ENCODE assay signal across 11 cellular contexts in the genomic region with DNA sequence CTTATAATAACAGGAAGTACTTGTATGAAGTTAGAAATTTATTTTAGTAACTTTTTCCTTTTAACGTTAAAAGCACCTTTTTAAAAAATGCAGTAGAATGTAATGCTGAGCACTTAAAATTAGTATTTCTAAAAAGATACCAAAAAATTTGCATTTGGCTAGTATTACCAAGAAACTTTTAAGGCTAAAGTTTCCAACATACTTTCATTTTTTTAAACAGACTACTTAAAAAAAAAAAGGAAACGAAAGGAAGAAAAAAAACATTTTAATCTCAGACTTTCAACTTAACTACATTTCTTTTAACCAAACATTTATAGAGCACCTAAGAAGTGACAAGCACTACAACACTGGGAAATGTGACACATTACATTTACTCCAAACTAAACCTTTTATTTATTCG. TPM values are rescaled to one million over a fixed set of nuclear protein-coding genes. Genes with fewer than 3 reads are reported as not detected.
DNase-seq lines count a peak whose midpoint lies in the region; ATAC-seq, FAIRE-seq and TF ChIP-seq lines count a peak whose summit lies in the region.
"Had no signal": no experiment of that assay in that cellular context is flagged by ENCODE, and none has a peak within 500 bp of the region (broad histone marks: within the 10 kb centered on the region; RNA-seq: fewer than 3 reads in every experiment).

No MANE protein-coding gene starts in this region.

- peak overlapping the region; percentile 70; the same call in 1 of the 2 replicates for H3K27ac Mint-ChIP-seq in WTC11
- no peak overlapping the region for H3K27ac Mint-ChIP-seq in glutamatergic neuron (ENCODE audit: unreplicated experiment)
- no peak overlapping the region for H3K27ac Mint-ChIP-seq in stimulated activated naive CD8-positive, alpha-beta T cell treated with anti-CD3 and anti-CD28 coated beads, Interleukin-15, amount 100 ng/mL, for 72 hours

- no peak for ATAC-seq in activated T-cell treated with anti-CD3 and anti-CD28 coated beads, Interleukin-2, amount 50 U/mL, for 4 hours
- ATAC-seq in WTC11 (no peak), GM21786 (IDR thresholded peaks at IDR 0.05; ENCODE audit: unreplicated experiment) (no peak)
- no peak for ATAC-seq in stimulated activated naive CD8-positive, alpha-beta T cell treated with anti-CD3 and anti-CD28 coated beads, Interleukin-15, amount 100 ng/mL, for 72 hours

- no peak for DNase-seq in activated T-cell treated with anti-CD3 and anti-CD28 coated beads, Interleukin-2, amount 50 U/mL, for 4 hours
- no peak for DNase-seq in activated T-cell treated with anti-CD3 and anti-CD28 coated beads, Interleukin-2, amount 50 U/mL, for 1 hour
- DNase-seq in WTC11 (ENCODE audit: low spot score): no peak
- no peak for DNase-seq in glutamatergic neuron
- DNase-seq in stimulated activated naive CD8-positive, alpha-beta T cell treated with anti-CD3 and anti-CD28 coated beads, Interleukin-15, amount 100 ng/mL, for 72 hours: no peak
- DNase-seq in GM19239 (ENCODE audit: insufficient read length, low spot score): no peak
- no peak for DNase-seq in NCI-H345 (lab: John Stamatoyannopoulos, UW)
- DNase-seq: C1 segment of cervical spinal cord, mesendoderm had no signal

- H3K27me3 Mint-ChIP-seq in activated T-cell treated with anti-CD3 and anti-CD28 coated beads, Interleukin-2, amount 50 U/mL, for 4 hours (ENCODE audit: low read depth): no peaks in the 10 kb centered on the region
- H3K27me3 Mint-ChIP-seq in WTC11 (ENCODE audit: low read depth) (no peaks in the 10 kb centered on the region), glutamatergic neuron (ENCODE audit: unreplicated experiment) (peaks cover 8% of the 10 kb centered on the region)
- H3K27me3 Mint-ChIP-seq in stimulated activated naive CD8-positive, alpha-beta T cell treated with anti-CD3 and anti-CD28 coated beads, Interleukin-15, amount 100 ng/mL, for 72 hours: no peaks in the 10 kb centered on the region

- H3K9me3 Mint-ChIP-seq in activated T-cell treated with anti-CD3 and anti-CD28 coated beads, Interleukin-2, amount 50 U/mL, for 4 hours: no peaks in the 10 kb centered on the region
- H3K9me3 Mint-ChIP-seq in WTC11 (no peaks in the 10 kb centered on the region), glutamatergic neuron (ENCODE audit: unreplicated experiment) (peaks cover 5% of the 10 kb centered on the region)
- no peaks in the 10 kb centered on the region for H3K9me3 Mint-ChIP-seq in stimulated activated naive CD8-positive, alpha-beta T cell treated with anti-CD3 and anti-CD28 coated beads, Interleukin-15, amount 100 ng/mL, for 72 hours

- peaks cover 52% of the 10 kb centered on the region for H3K4me1 Mint-ChIP-seq in activated T-cell treated with anti-CD3 and anti-CD28 coated beads, Interleukin-2, amount 50 U/mL, for 4 hours (ENCODE audit: low read depth)
- peaks cover 35% of the 10 kb centered on the region for H3K4me1 Mint-ChIP-seq in WTC11
- H3K4me1 Mint-ChIP-seq in glutamatergic neuron (ENCODE audit: low read depth, unreplicated experiment): peaks cover 20% of the 10 kb centered on the region
- H3K4me1 Mint-ChIP-seq in stimulated activated naive CD8-positive, alpha-beta T cell treated with anti-CD3 and anti-CD28 coated beads, Interleukin-15, amount 100 ng/mL, for 72 hours: peaks cover 41% of the 10 kb centered on the region

- TF ChIP-seq CTCF in WTC11 (IDR thresholded peaks at IDR 0.05): no peak
- no peak for TF ChIP-seq CTCF in glutamatergic neuron (IDR thresholded peaks at IDR 0.05; ENCODE audit: partially characterized antibody, unreplicated experiment)

- POLR2A ChIA-PET in WTC11 (lab: Charles Lee): interaction anchor here (0.6 kb wide), 1 partner anchor 18 kb away, joined by 10 read pairs; no protein-coding TSS in a partner anchor

- no peak for FAIRE-seq in GM19239 (lab: Jason Lieb, UNC)
- FAIRE-seq: bronchial epithelial cell had no signal

- peaks cover 33% of the 10 kb centered on the region for H3K36me3 Mint-ChIP-seq in activated T-cell treated with anti-CD3 and anti-CD28 coated beads, Interleukin-2, amount 50 U/mL, for 4 hours (ENCODE audit: insufficient read depth)
- H3K36me3 Mint-ChIP-seq in WTC11 (peaks cover 29% of the 10 kb centered on the region), glutamatergic neuron (ENCODE audit: unreplicated experiment) (no peaks in the 10 kb centered on the region)

- CTCF ChIA-PET in WTC11 (lab: Charles Lee): no interaction called here

- H3K4me3 Mint-ChIP-seq in activated T-cell treated with anti-CD3 and anti-CD28 coated beads, Interleukin-2, amount 50 U/mL, for 4 hours: peak overlapping the region; percentile 100
- H3K4me3 Mint-ChIP-seq in WTC11 (peak overlapping the region; percentile 98), glutamatergic neuron (ENCODE audit: unreplicated experiment) (peak overlapping the region; percentile 6)
- peak overlapping the region; percentile 98 to 99 for H3K4me3 Mint-ChIP-seq in stimulated activated naive CD8-positive, alpha-beta T cell treated with anti-CD3 and anti-CD28 coated beads, Interleukin-15, amount 100 ng/mL, for 72 hours

TF ChIP-seq in WTC11, 78 proteins besides CTCF, POLR2A, EP300 and RAD21 (continues in another document):
- TF ChIP-seq, protein P1, sequence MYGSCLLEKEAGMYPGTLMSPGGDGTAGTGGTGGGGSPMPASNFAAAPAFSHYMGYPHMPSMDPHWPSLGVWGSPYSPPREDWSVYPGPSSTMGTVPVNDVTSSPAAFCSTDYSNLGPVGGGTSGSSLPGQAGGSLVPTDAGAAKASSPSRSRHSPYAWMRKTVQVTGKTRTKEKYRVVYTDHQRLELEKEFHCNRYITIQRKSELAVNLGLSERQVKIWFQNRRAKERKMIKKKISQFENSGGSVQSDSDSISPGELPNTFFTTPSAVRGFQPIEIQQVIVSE (CRISPR knock-in tag; IDR thresholded peaks at IDR 0.05; ENCODE audit: borderline replicate concordance): no peak
- no peak for TF ChIP-seq RELA (CRISPR knock-in tag; IDR thresholded peaks at IDR 0.05; ENCODE audit: borderline replicate concordance)
- TF ChIP-seq SOX15 (CRISPR knock-in tag; IDR thresholded peaks at IDR 0.05): no peak
- no peak for TF ChIP-seq NFE2L1 (CRISPR knock-in tag; IDR thresholded peaks at IDR 0.05)
- TF ChIP-seq, protein P2, sequence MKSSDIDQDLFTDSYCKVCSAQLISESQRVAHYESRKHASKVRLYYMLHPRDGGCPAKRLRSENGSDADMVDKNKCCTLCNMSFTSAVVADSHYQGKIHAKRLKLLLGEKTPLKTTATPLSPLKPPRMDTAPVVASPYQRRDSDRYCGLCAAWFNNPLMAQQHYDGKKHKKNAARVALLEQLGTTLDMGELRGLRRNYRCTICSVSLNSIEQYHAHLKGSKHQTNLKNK (CRISPR knock-in tag; IDR thresholded peaks at IDR 0.05): no peak
- no peak for TF ChIP-seq SMAD3 (CRISPR knock-in tag; IDR thresholded peaks at IDR 0.05; ENCODE audit: borderline replicate concordance)
- TF ChIP-seq, protein P3, sequence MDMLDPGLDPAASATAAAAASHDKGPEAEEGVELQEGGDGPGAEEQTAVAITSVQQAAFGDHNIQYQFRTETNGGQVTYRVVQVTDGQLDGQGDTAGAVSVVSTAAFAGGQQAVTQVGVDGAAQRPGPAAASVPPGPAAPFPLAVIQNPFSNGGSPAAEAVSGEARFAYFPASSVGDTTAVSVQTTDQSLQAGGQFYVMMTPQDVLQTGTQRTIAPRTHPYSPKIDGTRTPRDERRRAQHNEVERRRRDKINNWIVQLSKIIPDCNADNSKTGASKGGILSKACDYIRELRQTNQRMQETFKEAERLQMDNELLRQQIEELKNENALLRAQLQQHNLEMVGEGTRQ (CRISPR knock-in tag; IDR thresholded peaks at IDR 0.05): no peak
- TF ChIP-seq, protein P4, sequence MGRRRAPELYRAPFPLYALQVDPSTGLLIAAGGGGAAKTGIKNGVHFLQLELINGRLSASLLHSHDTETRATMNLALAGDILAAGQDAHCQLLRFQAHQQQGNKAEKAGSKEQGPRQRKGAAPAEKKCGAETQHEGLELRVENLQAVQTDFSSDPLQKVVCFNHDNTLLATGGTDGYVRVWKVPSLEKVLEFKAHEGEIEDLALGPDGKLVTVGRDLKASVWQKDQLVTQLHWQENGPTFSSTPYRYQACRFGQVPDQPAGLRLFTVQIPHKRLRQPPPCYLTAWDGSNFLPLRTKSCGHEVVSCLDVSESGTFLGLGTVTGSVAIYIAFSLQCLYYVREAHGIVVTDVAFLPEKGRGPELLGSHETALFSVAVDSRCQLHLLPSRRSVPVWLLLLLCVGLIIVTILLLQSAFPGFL (CRISPR knock-in tag; IDR thresholded peaks at IDR 0.05; ENCODE audit: borderline replicate concordance): no peak
- no peak for TF ChIP-seq FOXP1 (CRISPR knock-in tag; IDR thresholded peaks at IDR 0.05; ENCODE audit: borderline replicate concordance)
- no peak for TF ChIP-seq ETV6 (CRISPR knock-in tag; IDR thresholded peaks at IDR 0.05)
- TF ChIP-seq CREM (CRISPR knock-in tag; IDR thresholded peaks at IDR 0.05): no peak
- no peak for TF ChIP-seq ZNF121 (CRISPR knock-in tag; IDR thresholded peaks at IDR 0.05)
- TF ChIP-seq HMGA2 (CRISPR knock-in tag; IDR thresholded peaks at IDR 0.05): no peak
- TF ChIP-seq, protein P5, sequence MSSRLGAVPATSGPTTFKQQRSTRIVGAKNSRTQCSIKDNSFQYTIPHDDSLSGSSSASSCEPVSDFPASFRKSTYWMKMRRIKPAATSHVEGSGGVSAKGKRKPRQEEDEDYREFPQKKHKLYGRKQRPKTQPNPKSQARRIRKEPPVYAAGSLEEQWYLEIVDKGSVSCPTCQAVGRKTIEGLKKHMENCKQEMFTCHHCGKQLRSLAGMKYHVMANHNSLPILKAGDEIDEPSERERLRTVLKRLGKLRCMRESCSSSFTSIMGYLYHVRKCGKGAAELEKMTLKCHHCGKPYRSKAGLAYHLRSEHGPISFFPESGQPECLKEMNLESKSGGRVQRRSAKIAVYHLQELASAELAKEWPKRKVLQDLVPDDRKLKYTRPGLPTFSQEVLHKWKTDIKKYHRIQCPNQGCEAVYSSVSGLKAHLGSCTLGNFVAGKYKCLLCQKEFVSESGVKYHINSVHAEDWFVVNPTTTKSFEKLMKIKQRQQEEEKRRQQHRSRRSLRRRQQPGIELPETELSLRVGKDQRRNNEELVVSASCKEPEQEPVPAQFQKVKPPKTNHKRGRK (CRISPR knock-in tag; IDR thresholded peaks at IDR 0.05; ENCODE audit: borderline replicate concordance): no peak

RNA-seq across cellular contexts. Expression of a gene that starts 2.8 kb away (rescaled TPM):
- 10 to 100 TPM; 26.9 to 41.5 (median 36.4) TPM for total RNA-seq in activated T-cell treated with anti-CD3 and anti-CD28 coated beads, Interleukin-2, amount 50 U/mL, for 4 hours
- total RNA-seq in WTC11 (2021): 30.2 to 35.7 TPM (median 32.8 TPM) in 3 replicates
- 65.9 TPM for total RNA-seq in glutamatergic neuron (ENCODE audit: unreplicated experiment)

RNA-seq across cellular contexts. Expression of a gene that starts 3.2 kb away (rescaled TPM):
- 10 to 100 TPM; 20.9 to 21.9 (median 21.5) TPM for total RNA-seq in activated T-cell treated with anti-CD3 and anti-CD28 coated beads, Interleukin-2, amount 50 U/mL, for 4 hours
- total RNA-seq in WTC11 (2021) (37.3 to 43.5 TPM (median 39.2 TPM) in 3 replicates), glutamatergic neuron (ENCODE audit: unreplicated experiment) (53.0 TPM)

RNA-seq across cellular contexts. Expression of a gene that starts 42.1 kb away (rescaled TPM):
- 10 to 100 TPM; 20.4 to 24.7 (median 23.9) TPM for total RNA-seq in activated T-cell treated with anti-CD3 and anti-CD28 coated beads, Interleukin-2, amount 50 U/mL, for 4 hours
- 33.3 to 40.1 TPM (median 34.8 TPM) in 3 replicates for total RNA-seq in WTC11 (2021)
- total RNA-seq in glutamatergic neuron (ENCODE audit: unreplicated experiment): 30.7 TPM

Comparison
In these comparisons a context has a peak if more than half of its experiments do, and no peak if none do; other contexts are left out.
1. H3K4me3 Mint-ChIP-seq: peak in every context shown above with its lines; median percentile 100 in activated T-cell treated with anti-CD3 and anti-CD28 coated beads, Interleukin-2, amount 50 U/mL, for 4 hours; 98 in stimulated activated naive CD8-positive, alpha-beta T cell treated with anti-CD3 and anti-CD28 coated beads, Interleukin-15, amount 100 ng/mL, for 72 hours; 98 in WTC11; 6 in glutamatergic neuron.